In genomic region chr1:25046194-25046532, GRCh38 we compare ENCODE assay signal across 16 cellular contexts.
A peak's percentile ranks its signal among the peaks of the same experiment; 100 is the strongest.
DNase-seq lines count a peak whose midpoint lies in the region; ATAC-seq, FAIRE-seq and TF ChIP-seq lines count a peak whose summit lies in the region.
"Had no signal": no experiment of that assay in that cellular context is flagged by ENCODE, and none has a peak within 500 bp of the region (broad histone marks: within the 10 kb centered on the region; RNA-seq: fewer than 3 reads in every experiment).

No MANE protein-coding gene starts in this region.

- H3K36me3 ChIP-seq in SU-DHL-6 (ENCODE audit: low read length) = no peaks in the 10 kb centered on the region
- H3K36me3 ChIP-seq in ovary = no peaks in the 10 kb centered on the region
- H3K36me3 ChIP-seq: BLaER1, HAP-1 had no signal

- H3K27me3 ChIP-seq in SU-DHL-6 (ENCODE audit: low read length) = no peaks in the 10 kb centered on the region
- H3K27me3 ChIP-seq in ovary = no peaks in the 10 kb centered on the region
- H3K27me3 ChIP-seq: BLaER1 had no signal

- H3K4me3 ChIP-seq in SU-DHL-6 (ENCODE audit: insufficient read depth, low read length, poor library complexity, severe bottlenecking) (no peak overlapping the region), ovary (no peak overlapping the region)
- H3K4me3 ChIP-seq: A549, BLaER1, HAP-1, K562 had no signal

- peak overlapping the region; percentile 11 for H3K4me2 ChIP-seq in SU-DHL-6 (ENCODE audit: low read depth, low read length, poor library complexity, severe bottlenecking)
- H3K4me2 ChIP-seq: A549 had no signal

- TF ChIP-seq POLR2A in GM12891 (IDR thresholded peaks at IDR 0.05; ENCODE audit: low read depth, low read length) = no peak
- TF ChIP-seq POLR2A in ovary (IDR thresholded peaks at IDR 0.05) = no peak

- no peaks in the 10 kb centered on the region for H3K79me2 ChIP-seq in SU-DHL-6 (ENCODE audit: insufficient read depth, low read length)

- no peaks in the 10 kb centered on the region for H3K27me3 Mint-ChIP-seq in memory B cell
- H3K27me3 Mint-ChIP-seq in stimulated activated naive B cell treated with anti-CD40 and anti-IgM and Interleukin-4, amounts not matched to agents 10 μg/mL and 1 μg/mL and 100 μg/mL, for 72 hours = peaks cover 4 to 13% of the 10 kb centered on the region in 2 donors
- peaks cover 5% of the 10 kb centered on the region for H3K27me3 Mint-ChIP-seq in activated T-cell treated with anti-CD3 and anti-CD28 coated beads, Interleukin-2, amount 50 U/mL, for 4 hours (ENCODE audit: low read depth)
- H3K27me3 Mint-ChIP-seq: CD8-positive, alpha-beta memory T cell had no signal

- H3K9ac ChIP-seq in SU-DHL-6 (ENCODE audit: low read length) = no peak overlapping the region
- H3K9ac ChIP-seq: BLaER1 had no signal

- H3K27ac Mint-ChIP-seq in memory B cell = no peak overlapping the region
- H3K27ac Mint-ChIP-seq in stimulated activated naive B cell treated with anti-CD40 and anti-IgM and Interleukin-4, amounts not matched to agents 10 μg/mL and 1 μg/mL and 100 μg/mL, for 72 hours = peak overlapping the region; percentile 85

- no peak overlapping the region for H2AFZ ChIP-seq in SU-DHL-6 (ENCODE audit: low read depth, low read length, severe bottlenecking)

- no peaks in the 10 kb centered on the region for H3F3A ChIP-seq in SU-DHL-6 (ENCODE audit: insufficient read depth)

- no peak for DNase-seq in GM12891 (ENCODE audit: insufficient read length, low spot score)
- DNase-seq in memory B cell (ENCODE audit: low spot score in 2 of 2) = no peak
- DNase-seq in stimulated activated naive B cell treated with anti-CD40 and anti-IgM and Interleukin-4, amounts not matched to agents 10 μg/mL and 1 μg/mL and 100 μg/mL, for 72 hours = peak; percentile 42
- DNase-seq in LoVo (ENCODE audit: low spot score) = no peak
- DNase-seq in activated T-cell treated with anti-CD3 and anti-CD28 coated beads, Interleukin-2, amount 50 U/mL, for 4 hours = no peak
- DNase-seq in ovary = no peak
- DNase-seq: Caco-2; CD8-positive, alpha-beta memory T cell; DND-41; GDM1 had no signal

- ATAC-seq in memory B cell (ENCODE audit: low read depth) = peak; percentile 97
- peak; percentile 89 for ATAC-seq in stimulated activated naive B cell treated with anti-CD40 and anti-IgM and Interleukin-4, amounts not matched to agents 10 μg/mL and 1 μg/mL and 100 μg/mL, for 72 hours (replicated peaks)
- no peak for ATAC-seq in activated T-cell treated with anti-CD3 and anti-CD28 coated beads, Interleukin-2, amount 50 U/mL, for 4 hours
- ATAC-seq: A549, K562 had no signal

- intact Hi-C loops in ovary (cut with DNase I) = no loop called here

- no peaks in the 10 kb centered on the region for H3K9me3 Mint-ChIP-seq in memory B cell
- no peaks in the 10 kb centered on the region for H3K9me3 Mint-ChIP-seq in stimulated activated naive B cell treated with anti-CD40 and anti-IgM and Interleukin-4, amounts not matched to agents 10 μg/mL and 1 μg/mL and 100 μg/mL, for 72 hours
- H3K9me3 Mint-ChIP-seq in activated T-cell treated with anti-CD3 and anti-CD28 coated beads, Interleukin-2, amount 50 U/mL, for 4 hours = no peaks in the 10 kb centered on the region

- H3K4me1 Mint-ChIP-seq in memory B cell = peaks cover 5% of the 10 kb centered on the region
- peaks cover 12 to 18% of the 10 kb centered on the region in 2 donors for H3K4me1 Mint-ChIP-seq in stimulated activated naive B cell treated with anti-CD40 and anti-IgM and Interleukin-4, amounts not matched to agents 10 μg/mL and 1 μg/mL and 100 μg/mL, for 72 hours
- no peaks in the 10 kb centered on the region for H3K4me1 Mint-ChIP-seq in activated T-cell treated with anti-CD3 and anti-CD28 coated beads, Interleukin-2, amount 50 U/mL, for 4 hours (ENCODE audit: low read depth)

- no peaks in the 10 kb centered on the region for H3K9me3 ChIP-seq in SU-DHL-6 (ENCODE audit: insufficient read depth, low read length)
- no peaks in the 10 kb centered on the region for H3K9me3 ChIP-seq in ovary
- H3K9me3 ChIP-seq: A549, Caco-2, HAP-1 had no signal

- H3K4me1 ChIP-seq in ovary (ENCODE audit: insufficient read depth) = no peaks in the 10 kb centered on the region
- H3K4me1 ChIP-seq: A549, Caco-2, HAP-1 had no signal

- H3K4me3 Mint-ChIP-seq in memory B cell = no peak overlapping the region
- H3K4me3 Mint-ChIP-seq in stimulated activated naive B cell treated with anti-CD40 and anti-IgM and Interleukin-4, amounts not matched to agents 10 μg/mL and 1 μg/mL and 100 μg/mL, for 72 hours = no peak overlapping the region
- H3K4me3 Mint-ChIP-seq in activated T-cell treated with anti-CD3 and anti-CD28 coated beads, Interleukin-2, amount 50 U/mL, for 4 hours = no peak overlapping the region
- H3K4me3 Mint-ChIP-seq: CD8-positive, alpha-beta memory T cell had no signal

- H3K36me3 Mint-ChIP-seq in memory B cell = no peaks in the 10 kb centered on the region
- peaks cover 42 to 50% of the 10 kb centered on the region in 2 donors for H3K36me3 Mint-ChIP-seq in stimulated activated naive B cell treated with anti-CD40 and anti-IgM and Interleukin-4, amounts not matched to agents 10 μg/mL and 1 μg/mL and 100 μg/mL, for 72 hours
- no peaks in the 10 kb centered on the region for H3K36me3 Mint-ChIP-seq in activated T-cell treated with anti-CD3 and anti-CD28 coated beads, Interleukin-2, amount 50 U/mL, for 4 hours (ENCODE audit: insufficient read depth)

- no peak for TF ChIP-seq EP300 in ovary (IDR thresholded peaks at IDR 0.05)

- WGBS in ovary, 3 donors = 67 to 68% (median 68%) methylated on average over 8 of the region's 8 CpGs

- TF ChIP-seq CTCF in SU-DHL-6 (IDR thresholded peaks at IDR 0.05; ENCODE audit: insufficient read depth, low read length, poor library complexity, severe bottlenecking) = no peak
- TF ChIP-seq CTCF in ovary (IDR thresholded peaks at IDR 0.05) = no peak

- H3K9me2 ChIP-seq in SU-DHL-6 (replicated peaks; ENCODE audit: insufficient read depth, low read length) = no peaks in the 10 kb centered on the region

- peak; percentile 82 for FAIRE-seq in GM12891 (lab: Jason Lieb, UNC)
- FAIRE-seq: A549, H1, K562 had no signal

- no peaks in the 10 kb centered on the region for H4K20me1 ChIP-seq in SU-DHL-6 (ENCODE audit: low read depth, low read length)
- H4K20me1 ChIP-seq: BLaER1 had no signal

- no peak overlapping the region for H3K27ac ChIP-seq in SU-DHL-6 (ENCODE audit: low read depth, low read length)
- no peak overlapping the region for H3K27ac ChIP-seq in ovary
- H3K27ac ChIP-seq: A549, BLaER1 had no signal

TF ChIP-seq in GM12891, 5 proteins besides CTCF, POLR2A, EP300 and RAD21:
- TF ChIP-seq POU2F2 (IDR thresholded peaks at IDR 0.05; ENCODE audit: low read depth, low read length) = no peak
- TF ChIP-seq PAX5 (IDR thresholded peaks at IDR 0.05; ENCODE audit: insufficient read depth, low read length, severe bottlenecking) = no peak
- TF ChIP-seq TAF1 (IDR thresholded peaks at IDR 0.05; ENCODE audit: low read depth, low read length) = no peak
- TF ChIP-seq SPI1 (IDR thresholded peaks at IDR 0.05; ENCODE audit: low read depth, low read length) = no peak
- TF ChIP-seq POLR2AphosphoS5 (IDR thresholded peaks at IDR 0.05; ENCODE audit: low read depth, low read length) = no peak

Comparison
In these comparisons a context has a peak if more than half of its experiments do, and no peak if none do; other contexts are left out.
1. ATAC-seq: peak in memory B cell (single experiment) and stimulated activated naive B cell treated with anti-CD40 and anti-IgM and Interleukin-4, amounts not matched to agents 10 μg/mL and 1 μg/mL and 100 μg/mL, for 72 hours (2 of 2); none in activated T-cell treated with anti-CD3 and anti-CD28 coated beads, Interleukin-2, amount 50 U/mL, for 4 hours (0 of 2).